In genomic region chr4:8079031-8079885, GRCh38 we compare ENCODE assay signal across 11 cellular contexts.
DNase-seq lines count a peak whose midpoint lies in the region; ATAC-seq and TF ChIP-seq lines count a peak whose summit lies in the region.
"Had no signal": no experiment of that assay in that cellular context is flagged by ENCODE, and none has a peak within 500 bp of the region (broad histone marks: within the 10 kb centered on the region; RNA-seq: fewer than 3 reads in every experiment).

No MANE protein-coding gene starts in this region.

- intact Hi-C loops in right cardiac atrium (cut with DNase I), result no loop called here
- intact Hi-C loops in ovary (cut with DNase I), result no loop called here

- H3K36me3 Mint-ChIP-seq in activated T-cell treated with anti-CD3 and anti-CD28 coated beads, Interleukin-2, amount 50 U/mL, for 72 hours (ENCODE audit: insufficient read depth in 2 of 2), result no peaks in the 10 kb centered on the region

- H3K4me1 ChIP-seq in right cardiac atrium (ENCODE audit: control insufficient read depth, insufficient read depth, low read length) (no peaks in the 10 kb centered on the region), ovary (ENCODE audit: insufficient read depth) (peaks cover 3% of the 10 kb centered on the region)
- H3K4me1 ChIP-seq: HAP-1 had no signal

- ATAC-seq in right cardiac atrium, result peak; percentile 71 to 72
- no peak for ATAC-seq in HG03457 (IDR thresholded peaks at IDR 0.05; ENCODE audit: unreplicated experiment)
- no peak for ATAC-seq in activated T-cell treated with anti-CD3 and anti-CD28 coated beads, Interleukin-2, amount 50 U/mL, for 72 hours (replicated peaks in 1 of 2)

- H3K4me1 Mint-ChIP-seq in activated T-cell treated with anti-CD3 and anti-CD28 coated beads, Interleukin-2, amount 50 U/mL, for 72 hours (ENCODE audit: low read depth), result no peaks in the 10 kb centered on the region

- H3K9me3 Mint-ChIP-seq in activated T-cell treated with anti-CD3 and anti-CD28 coated beads, Interleukin-2, amount 50 U/mL, for 72 hours, result no peaks in the 10 kb centered on the region

- no peaks in the 10 kb centered on the region for H3K27me3 Mint-ChIP-seq in activated T-cell treated with anti-CD3 and anti-CD28 coated beads, Interleukin-2, amount 50 U/mL, for 72 hours (ENCODE audit: low read depth)

- peak; percentile 81 to 86 for DNase-seq in Kasumi-1 (lab: John Stamatoyannopoulos, UW)
- peak; percentile 51 for DNase-seq in UCSD-AML1 (lab: John Stamatoyannopoulos, UW; ENCODE audit: unreplicated experiment)
- peak; percentile 38 to 75 (median 73) for DNase-seq in right cardiac atrium
- DNase-seq in superior temporal gyrus (ENCODE audit: extremely low spot score), result peak; percentile 48
- DNase-seq in ovary, result no peak
- DNase-seq in activated T-cell treated with anti-CD3 and anti-CD28 coated beads, Interleukin-2, amount 50 U/mL, for 72 hours, result no peak
- DNase-seq: mesenchymal stem cell; NCI-H2029; stimulated activated naive CD4-positive, alpha-beta T cell treated with Interleukin-2 at 50 U/mL for 16 hours had no signal

- no peak for TF ChIP-seq EP300 in ovary (IDR thresholded peaks at IDR 0.05)

- 34% methylated on average over 32 of the region's 32 CpGs for WGBS in right cardiac atrium
- 28 to 43% (median 35%) methylated on average over 32 of the region's 32 CpGs for WGBS in ovary, 3 donors

- H3K36me3 ChIP-seq in ovary, result no peaks in the 10 kb centered on the region
- H3K36me3 ChIP-seq: HAP-1 had no signal

- no peak overlapping the region for H3K27ac Mint-ChIP-seq in activated T-cell treated with anti-CD3 and anti-CD28 coated beads, Interleukin-2, amount 50 U/mL, for 72 hours

- no peak for TF ChIP-seq POLR2A in ovary (IDR thresholded peaks at IDR 0.05)

- no peak for TF ChIP-seq CTCF in ovary (IDR thresholded peaks at IDR 0.05)

- H3K9me3 ChIP-seq in right cardiac atrium (ENCODE audit: control insufficient read depth, low read length), result no peaks in the 10 kb centered on the region
- H3K9me3 ChIP-seq in ovary, result no peaks in the 10 kb centered on the region
- H3K9me3 ChIP-seq: HAP-1 had no signal

- no peaks in the 10 kb centered on the region for H3K27me3 ChIP-seq in right cardiac atrium (ENCODE audit: control insufficient read depth, insufficient read depth)
- no peaks in the 10 kb centered on the region for H3K27me3 ChIP-seq in ovary

- H3K4me3 ChIP-seq in right cardiac atrium (ENCODE audit: low read length) (no peak overlapping the region), ovary (no peak overlapping the region)
- H3K4me3 ChIP-seq: HAP-1 had no signal

- no peak overlapping the region for H3K27ac ChIP-seq in right cardiac atrium (ENCODE audit: low read length)
- no peak overlapping the region for H3K27ac ChIP-seq in ovary

- no peak overlapping the region for H3K4me3 Mint-ChIP-seq in activated T-cell treated with anti-CD3 and anti-CD28 coated beads, Interleukin-2, amount 50 U/mL, for 72 hours

Comparison
In these comparisons a context has a peak if more than half of its experiments do, and no peak if none do; other contexts are left out.
1. DNase-seq: peak in Kasumi-1 (2 of 2), UCSD-AML1 (single experiment), right cardiac atrium (3 of 3) and superior temporal gyrus (single experiment); none in ovary (0 of 5) and activated T-cell treated with anti-CD3 and anti-CD28 coated beads, Interleukin-2, amount 50 U/mL, for 72 hours (0 of 2).
2. ATAC-seq: peak in right cardiac atrium (2 of 2); none in HG03457 (single experiment) and activated T-cell treated with anti-CD3 and anti-CD28 coated beads, Interleukin-2, amount 50 U/mL, for 72 hours (0 of 2).